Comparison of ENCODE assay signal across 1 cellular context in the genomic region with DNA sequence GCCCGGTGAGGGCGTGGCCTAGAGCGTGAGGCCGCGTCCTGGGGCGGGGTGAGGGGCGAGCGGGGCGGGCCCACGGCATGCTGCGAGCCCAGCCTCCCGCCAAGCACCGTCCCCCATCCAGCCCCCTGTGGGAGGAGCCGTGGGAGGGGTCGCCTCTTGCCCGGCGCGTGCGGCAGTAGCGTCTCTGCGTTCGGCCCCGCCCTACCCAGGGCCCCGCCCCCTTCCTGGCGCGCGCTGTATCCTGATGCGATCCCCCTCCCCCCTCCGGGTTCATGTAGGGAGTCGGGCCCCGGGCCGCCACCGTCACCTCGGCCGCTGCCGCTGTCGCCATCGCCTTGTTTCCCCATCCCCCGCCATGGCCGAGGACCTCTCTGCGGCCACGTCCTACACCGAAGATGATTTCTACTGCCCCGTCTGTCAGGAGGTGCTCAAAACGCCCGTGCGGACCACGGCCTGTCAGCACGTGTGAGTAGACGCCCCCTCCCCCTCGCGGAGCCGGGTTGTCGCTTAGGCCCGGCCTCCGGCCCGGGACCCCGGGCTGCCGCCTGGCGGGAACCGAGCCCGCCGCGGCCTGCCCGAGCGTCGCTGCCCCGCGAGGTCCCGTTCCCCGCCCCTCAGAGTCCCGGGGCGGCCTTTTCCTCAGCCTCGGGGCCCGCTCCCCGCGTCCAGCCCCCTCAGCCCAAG.
TF ChIP-seq lines count a peak whose summit lies in the region.

No MANE protein-coding gene starts in this region.

TF ChIP-seq in HepG2, 621 proteins besides CTCF, POLR2A, EP300 and RAD21 (continued from another document and continues in another):
- TF ChIP-seq, protein P1, sequence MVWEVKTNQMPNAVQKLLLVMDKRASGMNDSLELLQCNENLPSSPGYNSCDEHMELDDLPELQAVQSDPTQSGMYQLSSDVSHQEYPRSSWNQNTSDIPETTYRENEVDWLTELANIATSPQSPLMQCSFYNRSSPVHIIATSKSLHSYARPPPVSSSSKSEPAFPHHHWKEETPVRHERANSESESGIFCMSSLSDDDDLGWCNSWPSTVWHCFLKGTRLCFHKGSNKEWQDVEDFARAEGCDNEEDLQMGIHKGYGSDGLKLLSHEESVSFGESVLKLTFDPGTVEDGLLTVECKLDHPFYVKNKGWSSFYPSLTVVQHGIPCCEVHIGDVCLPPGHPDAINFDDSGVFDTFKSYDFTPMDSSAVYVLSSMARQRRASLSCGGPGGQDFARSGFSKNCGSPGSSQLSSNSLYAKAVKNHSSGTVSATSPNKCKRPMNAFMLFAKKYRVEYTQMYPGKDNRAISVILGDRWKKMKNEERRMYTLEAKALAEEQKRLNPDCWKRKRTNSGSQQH (CRISPR knock-in tag; IDR thresholded peaks at IDR 0.05; ENCODE audit: low read depth), result 0 out of 2 replicates have a peak, but pooled peaks have one; percentile 11
- TF ChIP-seq ZNF83 (CRISPR knock-in tag; IDR thresholded peaks at IDR 0.05; ENCODE audit: borderline replicate concordance) (no peak), ZNF207 (IDR thresholded peaks at IDR 0.05; ENCODE audit: borderline replicate concordance) (no peak), PCBP1 (IDR thresholded peaks at IDR 0.05; ENCODE audit: borderline replicate concordance, low read depth, low read length) (0 out of 2 replicates have a peak, but pooled peaks have one; percentile 29), ZNF670 (CRISPR knock-in tag; IDR thresholded peaks at IDR 0.05; ENCODE audit: borderline replicate concordance) (no peak), FOXA3 (CRISPR knock-in tag; IDR thresholded peaks at IDR 0.05) (peak; percentile 18; the same call in 1 of the 2 replicates), ZNF747 (CRISPR knock-in tag; IDR thresholded peaks at IDR 0.05; ENCODE audit: borderline replicate concordance) (no peak), GABPA (IDR thresholded peaks at IDR 0.05; ENCODE audit: low read depth, low read length) (no peak), GABPA (CRISPR knock-in tag; IDR thresholded peaks at IDR 0.05; ENCODE audit: low read depth) (no peak), PHB2 (IDR thresholded peaks at IDR 0.05; ENCODE audit: partially characterized antibody) (no peak), ATRX (CRISPR knock-in tag; IDR thresholded peaks at IDR 0.05; ENCODE audit: borderline replicate concordance) (no peak), DR1 (CRISPR knock-in tag; IDR thresholded peaks at IDR 0.05) (peak; percentile 84), SP140L (CRISPR knock-in tag; IDR thresholded peaks at IDR 0.05; ENCODE audit: borderline replicate concordance) (no peak), KLF9 (CRISPR knock-in tag; IDR thresholded peaks at IDR 0.05; ENCODE audit: low read depth) (no peak), ZNF232 (CRISPR knock-in tag; IDR thresholded peaks at IDR 0.05; ENCODE audit: borderline replicate concordance) (no peak), KLF11 (CRISPR knock-in tag; IDR thresholded peaks at IDR 0.05) (no peak), SRY (CRISPR knock-in tag; IDR thresholded peaks at IDR 0.05) (no peak), MED13 (CRISPR knock-in tag; IDR thresholded peaks at IDR 0.05) (no peak), SUZ12 (IDR thresholded peaks at IDR 0.05; ENCODE audit: low read depth, low read length) (no peak), ARNT2 (CRISPR knock-in tag; IDR thresholded peaks at IDR 0.05; ENCODE audit: low read depth) (peak; percentile 62; the same call in 1 of the 2 replicates), KMT2A (CRISPR knock-in tag; IDR thresholded peaks at IDR 0.05) (peak; percentile 75), CBX1 (IDR thresholded peaks at IDR 0.05; ENCODE audit: low read depth) (no peak), FOXC1 (CRISPR knock-in tag; IDR thresholded peaks at IDR 0.05; ENCODE audit: borderline replicate concordance) (no peak), REPIN1 (CRISPR knock-in tag; IDR thresholded peaks at IDR 0.05; ENCODE audit: borderline replicate concordance, low read depth) (no peak), KDM5B (CRISPR knock-in tag; IDR thresholded peaks at IDR 0.05; ENCODE audit: borderline replicate concordance) (no peak; the same call in 1 of the 2 replicates), ZNF225 (CRISPR knock-in tag; IDR thresholded peaks at IDR 0.05) (no peak; the same call in 1 of the 2 replicates), ZNF296 (CRISPR knock-in tag; conservative IDR thresholded peaks at IDR 0.05) (no peak), ZNF547 (CRISPR knock-in tag; IDR thresholded peaks at IDR 0.05) (no peak; the same call in 1 of the 2 replicates), NPAS2 (CRISPR knock-in tag; IDR thresholded peaks at IDR 0.05; ENCODE audit: borderline replicate concordance) (no peak), ONECUT2 (CRISPR knock-in tag; IDR thresholded peaks at IDR 0.05) (no peak), HNRNPH1 (optimal IDR thresholded peaks at IDR 0.05; ENCODE audit: low read depth, low read length) (no peak)
- TF ChIP-seq, protein P2, sequence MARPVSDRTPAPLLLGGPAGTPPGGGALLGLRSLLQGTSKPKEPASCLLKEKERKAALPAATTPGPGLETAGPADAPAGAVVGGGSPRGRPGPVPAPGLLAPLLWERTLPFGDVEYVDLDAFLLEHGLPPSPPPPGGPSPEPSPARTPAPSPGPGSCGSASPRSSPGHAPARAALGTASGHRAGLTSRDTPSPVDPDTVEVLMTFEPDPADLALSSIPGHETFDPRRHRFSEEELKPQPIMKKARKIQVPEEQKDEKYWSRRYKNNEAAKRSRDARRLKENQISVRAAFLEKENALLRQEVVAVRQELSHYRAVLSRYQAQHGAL (CRISPR knock-in tag; IDR thresholded peaks at IDR 0.05; ENCODE audit: not compliant biosample characterization), result no peak
- TF ChIP-seq, protein P3, sequence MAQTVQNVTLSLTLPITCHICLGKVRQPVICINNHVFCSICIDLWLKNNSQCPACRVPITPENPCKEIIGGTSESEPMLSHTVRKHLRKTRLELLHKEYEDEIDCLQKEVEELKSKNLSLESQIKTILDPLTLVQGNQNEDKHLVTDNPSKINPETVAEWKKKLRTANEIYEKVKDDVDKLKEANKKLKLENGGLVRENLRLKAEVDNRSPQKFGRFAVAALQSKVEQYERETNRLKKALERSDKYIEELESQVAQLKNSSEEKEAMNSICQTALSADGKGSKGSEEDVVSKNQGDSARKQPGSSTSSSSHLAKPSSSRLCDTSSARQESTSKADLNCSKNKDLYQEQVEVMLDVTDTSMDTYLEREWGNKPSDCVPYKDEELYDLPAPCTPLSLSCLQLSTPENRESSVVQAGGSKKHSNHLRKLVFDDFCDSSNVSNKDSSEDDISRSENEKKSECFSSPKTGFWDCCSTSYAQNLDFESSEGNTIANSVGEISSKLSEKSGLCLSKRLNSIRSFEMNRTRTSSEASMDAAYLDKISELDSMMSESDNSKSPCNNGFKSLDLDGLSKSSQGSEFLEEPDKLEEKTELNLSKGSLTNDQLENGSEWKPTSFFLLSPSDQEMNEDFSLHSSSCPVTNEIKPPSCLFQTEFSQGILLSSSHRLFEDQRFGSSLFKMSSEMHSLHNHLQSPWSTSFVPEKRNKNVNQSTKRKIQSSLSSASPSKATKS (CRISPR knock-in tag; IDR thresholded peaks at IDR 0.05), result no peak
- TF ChIP-seq, protein P4, sequence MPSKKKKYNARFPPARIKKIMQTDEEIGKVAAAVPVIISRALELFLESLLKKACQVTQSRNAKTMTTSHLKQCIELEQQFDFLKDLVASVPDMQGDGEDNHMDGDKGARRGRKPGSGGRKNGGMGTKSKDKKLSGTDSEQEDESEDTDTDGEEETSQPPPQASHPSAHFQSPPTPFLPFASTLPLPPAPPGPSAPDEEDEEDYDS (CRISPR knock-in tag; IDR thresholded peaks at IDR 0.05), result peak; percentile 89
- TF ChIP-seq, protein P5, sequence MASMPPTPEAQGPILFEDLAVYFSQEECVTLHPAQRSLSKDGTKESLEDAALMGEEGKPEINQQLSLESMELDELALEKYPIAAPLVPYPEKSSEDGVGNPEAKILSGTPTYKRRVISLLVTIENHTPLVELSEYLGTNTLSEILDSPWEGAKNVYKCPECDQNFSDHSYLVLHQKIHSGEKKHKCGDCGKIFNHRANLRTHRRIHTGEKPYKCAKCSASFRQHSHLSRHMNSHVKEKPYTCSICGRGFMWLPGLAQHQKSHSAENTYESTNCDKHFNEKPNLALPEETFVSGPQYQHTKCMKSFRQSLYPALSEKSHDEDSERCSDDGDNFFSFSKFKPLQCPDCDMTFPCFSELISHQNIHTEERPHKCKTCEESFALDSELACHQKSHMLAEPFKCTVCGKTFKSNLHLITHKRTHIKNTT (CRISPR knock-in tag; IDR thresholded peaks at IDR 0.05), result no peak
- TF ChIP-seq, protein P6, sequence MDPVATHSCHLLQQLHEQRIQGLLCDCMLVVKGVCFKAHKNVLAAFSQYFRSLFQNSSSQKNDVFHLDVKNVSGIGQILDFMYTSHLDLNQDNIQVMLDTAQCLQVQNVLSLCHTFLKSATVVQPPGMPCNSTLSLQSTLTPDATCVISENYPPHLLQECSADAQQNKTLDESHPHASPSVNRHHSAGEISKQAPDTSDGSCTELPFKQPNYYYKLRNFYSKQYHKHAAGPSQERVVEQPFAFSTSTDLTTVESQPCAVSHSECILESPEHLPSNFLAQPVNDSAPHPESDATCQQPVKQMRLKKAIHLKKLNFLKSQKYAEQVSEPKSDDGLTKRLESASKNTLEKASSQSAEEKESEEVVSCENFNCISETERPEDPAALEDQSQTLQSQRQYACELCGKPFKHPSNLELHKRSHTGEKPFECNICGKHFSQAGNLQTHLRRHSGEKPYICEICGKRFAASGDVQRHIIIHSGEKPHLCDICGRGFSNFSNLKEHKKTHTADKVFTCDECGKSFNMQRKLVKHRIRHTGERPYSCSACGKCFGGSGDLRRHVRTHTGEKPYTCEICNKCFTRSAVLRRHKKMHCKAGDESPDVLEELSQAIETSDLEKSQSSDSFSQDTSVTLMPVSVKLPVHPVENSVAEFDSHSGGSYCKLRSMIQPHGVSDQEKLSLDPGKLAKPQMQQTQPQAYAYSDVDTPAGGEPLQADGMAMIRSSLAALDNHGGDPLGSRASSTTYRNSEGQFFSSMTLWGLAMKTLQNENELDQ (CRISPR knock-in tag; IDR thresholded peaks at IDR 0.05; ENCODE audit: borderline replicate concordance), result no peak
- TF ChIP-seq, protein P7, sequence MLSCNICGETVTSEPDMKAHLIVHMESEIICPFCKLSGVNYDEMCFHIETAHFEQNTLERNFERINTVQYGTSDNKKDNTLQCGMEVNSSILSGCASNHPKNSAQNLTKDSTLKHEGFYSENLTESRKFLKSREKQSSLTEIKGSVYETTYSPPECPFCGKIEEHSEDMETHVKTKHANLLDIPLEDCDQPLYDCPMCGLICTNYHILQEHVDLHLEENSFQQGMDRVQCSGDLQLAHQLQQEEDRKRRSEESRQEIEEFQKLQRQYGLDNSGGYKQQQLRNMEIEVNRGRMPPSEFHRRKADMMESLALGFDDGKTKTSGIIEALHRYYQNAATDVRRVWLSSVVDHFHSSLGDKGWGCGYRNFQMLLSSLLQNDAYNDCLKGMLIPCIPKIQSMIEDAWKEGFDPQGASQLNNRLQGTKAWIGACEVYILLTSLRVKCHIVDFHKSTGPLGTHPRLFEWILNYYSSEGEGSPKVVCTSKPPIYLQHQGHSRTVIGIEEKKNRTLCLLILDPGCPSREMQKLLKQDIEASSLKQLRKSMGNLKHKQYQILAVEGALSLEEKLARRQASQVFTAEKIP (CRISPR knock-in tag; IDR thresholded peaks at IDR 0.05; ENCODE audit: borderline replicate concordance), result no peak
- TF ChIP-seq, protein P8, sequence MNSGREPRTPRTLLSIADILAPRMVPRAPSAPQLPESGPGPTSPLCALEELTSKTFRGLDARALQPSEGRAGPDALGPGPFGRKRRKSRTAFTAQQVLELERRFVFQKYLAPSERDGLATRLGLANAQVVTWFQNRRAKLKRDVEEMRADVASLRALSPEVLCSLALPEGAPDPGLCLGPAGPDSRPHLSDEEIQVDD (CRISPR knock-in tag; IDR thresholded peaks at IDR 0.05; ENCODE audit: borderline replicate concordance), result peak; percentile 34; the same call in 1 of the 2 replicates
- TF ChIP-seq, protein P9, sequence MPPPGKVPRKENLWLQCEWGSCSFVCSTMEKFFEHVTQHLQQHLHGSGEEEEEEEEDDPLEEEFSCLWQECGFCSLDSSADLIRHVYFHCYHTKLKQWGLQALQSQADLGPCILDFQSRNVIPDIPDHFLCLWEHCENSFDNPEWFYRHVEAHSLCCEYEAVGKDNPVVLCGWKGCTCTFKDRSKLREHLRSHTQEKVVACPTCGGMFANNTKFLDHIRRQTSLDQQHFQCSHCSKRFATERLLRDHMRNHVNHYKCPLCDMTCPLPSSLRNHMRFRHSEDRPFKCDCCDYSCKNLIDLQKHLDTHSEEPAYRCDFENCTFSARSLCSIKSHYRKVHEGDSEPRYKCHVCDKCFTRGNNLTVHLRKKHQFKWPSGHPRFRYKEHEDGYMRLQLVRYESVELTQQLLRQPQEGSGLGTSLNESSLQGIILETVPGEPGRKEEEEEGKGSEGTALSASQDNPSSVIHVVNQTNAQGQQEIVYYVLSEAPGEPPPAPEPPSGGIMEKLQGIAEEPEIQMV (CRISPR knock-in tag; IDR thresholded peaks at IDR 0.05; ENCODE audit: low read depth), result peak; percentile 55; the same call in 1 of the 2 replicates
- TF ChIP-seq, protein P10, sequence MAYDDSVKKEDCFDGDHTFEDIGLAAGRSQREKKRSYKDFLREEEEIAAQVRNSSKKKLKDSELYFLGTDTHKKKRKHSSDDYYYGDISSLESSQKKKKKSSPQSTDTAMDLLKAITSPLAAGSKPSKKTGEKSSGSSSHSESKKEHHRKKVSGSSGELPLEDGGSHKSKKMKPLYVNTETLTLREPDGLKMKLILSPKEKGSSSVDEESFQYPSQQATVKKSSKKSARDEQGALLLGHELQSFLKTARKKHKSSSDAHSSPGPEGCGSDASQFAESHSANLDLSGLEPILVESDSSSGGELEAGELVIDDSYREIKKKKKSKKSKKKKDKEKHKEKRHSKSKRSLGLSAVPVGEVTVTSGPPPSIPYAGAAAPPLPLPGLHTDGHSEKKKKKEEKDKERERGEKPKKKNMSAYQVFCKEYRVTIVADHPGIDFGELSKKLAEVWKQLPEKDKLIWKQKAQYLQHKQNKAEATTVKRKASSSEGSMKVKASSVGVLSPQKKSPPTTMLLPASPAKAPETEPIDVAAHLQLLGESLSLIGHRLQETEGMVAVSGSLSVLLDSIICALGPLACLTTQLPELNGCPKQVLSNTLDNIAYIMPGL (CRISPR knock-in tag; IDR thresholded peaks at IDR 0.05; ENCODE audit: borderline replicate concordance in 1 of 2, low read depth in 1 of 2), result peak; percentile 36 to 54; a peak in 1 of 4 replicates
- TF ChIP-seq, protein P11, sequence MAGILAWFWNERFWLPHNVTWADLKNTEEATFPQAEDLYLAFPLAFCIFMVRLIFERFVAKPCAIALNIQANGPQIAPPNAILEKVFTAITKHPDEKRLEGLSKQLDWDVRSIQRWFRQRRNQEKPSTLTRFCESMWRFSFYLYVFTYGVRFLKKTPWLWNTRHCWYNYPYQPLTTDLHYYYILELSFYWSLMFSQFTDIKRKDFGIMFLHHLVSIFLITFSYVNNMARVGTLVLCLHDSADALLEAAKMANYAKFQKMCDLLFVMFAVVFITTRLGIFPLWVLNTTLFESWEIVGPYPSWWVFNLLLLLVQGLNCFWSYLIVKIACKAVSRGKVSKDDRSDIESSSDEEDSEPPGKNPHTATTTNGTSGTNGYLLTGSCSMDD (CRISPR knock-in tag; IDR thresholded peaks at IDR 0.05), result no peak
- TF ChIP-seq, protein P12, sequence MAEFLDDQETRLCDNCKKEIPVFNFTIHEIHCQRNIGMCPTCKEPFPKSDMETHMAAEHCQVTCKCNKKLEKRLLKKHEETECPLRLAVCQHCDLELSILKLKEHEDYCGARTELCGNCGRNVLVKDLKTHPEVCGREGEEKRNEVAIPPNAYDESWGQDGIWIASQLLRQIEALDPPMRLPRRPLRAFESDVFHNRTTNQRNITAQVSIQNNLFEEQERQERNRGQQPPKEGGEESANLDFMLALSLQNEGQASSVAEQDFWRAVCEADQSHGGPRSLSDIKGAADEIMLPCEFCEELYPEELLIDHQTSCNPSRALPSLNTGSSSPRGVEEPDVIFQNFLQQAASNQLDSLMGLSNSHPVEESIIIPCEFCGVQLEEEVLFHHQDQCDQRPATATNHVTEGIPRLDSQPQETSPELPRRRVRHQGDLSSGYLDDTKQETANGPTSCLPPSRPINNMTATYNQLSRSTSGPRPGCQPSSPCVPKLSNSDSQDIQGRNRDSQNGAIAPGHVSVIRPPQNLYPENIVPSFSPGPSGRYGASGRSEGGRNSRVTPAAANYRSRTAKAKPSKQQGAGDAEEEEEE (CRISPR knock-in tag; IDR thresholded peaks at IDR 0.05; ENCODE audit: borderline replicate concordance), result no peak
